ENCODE assay signal across 23 cellular contexts in genomic region chr18:73023975-73024374, GRCh38.
DNase-seq lines count a peak whose midpoint lies in the region; ATAC-seq and TF ChIP-seq lines count a peak whose summit lies in the region.
"Had no signal": no experiment of that assay in that cellular context is flagged by ENCODE, and none has a peak within 500 bp of the region (broad histone marks: within the 10 kb centered on the region; RNA-seq: fewer than 3 reads in every experiment).

No MANE protein-coding gene starts in this region.

- TF ChIP-seq CTCF in OCI-LY3 (IDR thresholded peaks at IDR 0.05; ENCODE audit: low read depth, low read length) (no peak), prostate gland (IDR thresholded peaks at IDR 0.05) (no peak)

- ATAC-seq in GM18520 (IDR thresholded peaks at IDR 0.05; ENCODE audit: unreplicated experiment) (no peak), GM21526 (IDR thresholded peaks at IDR 0.05; ENCODE audit: low FRiP score, unreplicated experiment) (no peak)
- ATAC-seq: activated naive CD8-positive, alpha-beta T cell treated with anti-CD3 and anti-CD28 coated beads, Interleukin-2, amount 50 U/mL, for 24 hours had no signal

- H3K4me3 ChIP-seq in OCI-LY3 (ENCODE audit: low read length) = no peak overlapping the region
- no peak overlapping the region for H3K4me3 ChIP-seq in prostate gland
- H3K4me3 ChIP-seq: Peyer's patch, SJCRH30, upper lobe of left lung had no signal

- intact Hi-C loops in prostate gland (cut with DNase I) = no loop called here

- peak overlapping the region; percentile 3; the same call in 1 of the 2 replicates for H2AFZ ChIP-seq in OCI-LY3 (ENCODE audit: low read depth, low read length)

- H4K20me1 ChIP-seq in OCI-LY3 (ENCODE audit: insufficient read depth, low read length) = no peaks in the 10 kb centered on the region

- H3K27me3 ChIP-seq in OCI-LY3 (ENCODE audit: low read depth, low read length) (no peaks in the 10 kb centered on the region), prostate gland (replicated peaks; ENCODE audit: insufficient read depth) (no peaks in the 10 kb centered on the region)
- H3K27me3 ChIP-seq: Peyer's patch, SJCRH30, upper lobe of left lung had no signal

- no peaks in the 10 kb centered on the region for H3K79me2 ChIP-seq in OCI-LY3 (ENCODE audit: low read length)

- DNase-seq in DMS153 (lab: John Stamatoyannopoulos, UW) (peak; percentile 42), DMS153 treated with DMSO at 0.1 percent for 48 hours (lab: John Stamatoyannopoulos, UW; ENCODE audit: unreplicated experiment) (no peak), NCI-H2081 (lab: John Stamatoyannopoulos, UW) (peak; percentile 2 to 61), prostate gland (ENCODE audit: low spot score) (peak; percentile 10), NK-92 (lab: John Stamatoyannopoulos, UW; ENCODE audit: unreplicated experiment) (no peak)
- DNase-seq: activated effector memory CD4-positive, alpha-beta T cell treated with anti-CD3 and anti-CD28 coated beads, Interleukin-2, amount 50 U/mL, for 16 hours; activated naive CD8-positive, alpha-beta T cell treated with anti-CD3 and anti-CD28 coated beads, Interleukin-2, amount 50 U/mL, for 24 hours; CD4-positive, alpha-beta memory T cell; cerebellar nuclear complex; DMS79; head of caudate nucleus; NCI-H774; occipital lobe; Peyer's patch; SJCRH30; small intestine; stimulated activated CD4-positive, alpha-beta T cell treated with anti-CD3 and anti-CD28 coated beads, Interleukin-2, amount 100 ng/mL, for 24 hours; T-helper 1 cell; upper lobe of left lung had no signal

- H3K9me3 ChIP-seq in OCI-LY3 (ENCODE audit: insufficient read depth, low read length) (no peaks in the 10 kb centered on the region), prostate gland (no peaks in the 10 kb centered on the region)
- H3K9me3 ChIP-seq: SJCRH30, upper lobe of left lung had no signal

- no peak overlapping the region for H3K9ac ChIP-seq in OCI-LY3 (ENCODE audit: low read length)

- H3K36me3 ChIP-seq in OCI-LY3 (replicated peaks; ENCODE audit: low read depth, low read length) = no peaks in the 10 kb centered on the region
- H3K36me3 ChIP-seq in prostate gland = no peaks in the 10 kb centered on the region
- H3K36me3 ChIP-seq: Peyer's patch, SJCRH30, upper lobe of left lung had no signal

- TF ChIP-seq POLR2A in prostate gland (IDR thresholded peaks at IDR 0.05) = no peak

- WGBS in prostate gland = 47% methylated on average over 4 of the region's 4 CpGs

- no peak overlapping the region for H3K27ac ChIP-seq in OCI-LY3 (ENCODE audit: low read length)
- H3K27ac ChIP-seq in prostate gland = no peak overlapping the region
- H3K27ac ChIP-seq: 22Rv1, Peyer's patch, SJCRH30, upper lobe of left lung had no signal

- H3K4me2 ChIP-seq in OCI-LY3 (ENCODE audit: low read length) = no peak overlapping the region

- H3K4me1 ChIP-seq in OCI-LY3 (ENCODE audit: low read length) (no peaks in the 10 kb centered on the region), prostate gland (replicated peaks) (no peaks in the 10 kb centered on the region)
- H3K4me1 ChIP-seq: Peyer's patch, SJCRH30, upper lobe of left lung had no signal

Comparison
In these comparisons a context has a peak if more than half of its experiments do, and no peak if none do; other contexts are left out.
1. DNase-seq: peak in DMS153 (single experiment), NCI-H2081 (2 of 2) and prostate gland (single experiment); none in DMS153 treated with DMSO at 0.1 percent for 48 hours (single experiment) and NK-92 (single experiment).